Comparison of ENCODE assay signal across 23 cellular contexts in genomic region chr9:83688921-83689320, GRCh38. TPM values are rescaled to one million over a fixed set of nuclear protein-coding genes. Genes with fewer than 3 reads are reported as not detected.
DNase-seq lines count a peak whose midpoint lies in the region; ATAC-seq and TF ChIP-seq lines count a peak whose summit lies in the region.
"Had no signal": no experiment of that assay in that cellular context is flagged by ENCODE, and none has a peak within 500 bp of the region (broad histone marks: within the 10 kb centered on the region; RNA-seq: fewer than 3 reads in every experiment).

No MANE protein-coding gene starts in this region.

- H3K27ac Mint-ChIP-seq in activated CD8-positive, alpha-beta memory T cell treated with anti-CD3 and anti-CD28 coated beads, Interleukin-2, amount 10 ng/mL, durations not matched to agents 7 days and 5 days, result no peak overlapping the region
- H3K27ac Mint-ChIP-seq in activated naive CD8-positive, alpha-beta T cell treated with anti-CD3 and anti-CD28 coated beads for 36 hours, result peak overlapping the region; percentile 65
- H3K27ac Mint-ChIP-seq in stimulated activated effector memory CD8-positive, alpha-beta T cell treated with anti-CD3 and anti-CD28 coated beads, Interleukin-12 subunit alpha, Interleukin-12 subunit beta, amount 100 ng/mL, for 72 hours, result no peak overlapping the region
- H3K27ac Mint-ChIP-seq: B cell had no signal

- no peak for DNase-seq in activated CD8-positive, alpha-beta memory T cell treated with anti-CD3 and anti-CD28 coated beads, Interleukin-2, amount 10 ng/mL, durations not matched to agents 7 days and 5 days
- DNase-seq in activated CD8-positive, alpha-beta memory T cell treated with anti-CD3 and anti-CD28 coated beads, Interleukin-2, amount 50 U/mL, for 4 hours, result no peak
- DNase-seq in Karpas-422, result no peak
- no peak for DNase-seq in activated naive CD8-positive, alpha-beta T cell treated with anti-CD3 and anti-CD28 coated beads for 36 hours
- DNase-seq in stimulated activated effector memory CD8-positive, alpha-beta T cell treated with anti-CD3 and anti-CD28 coated beads, Interleukin-12 subunit alpha, Interleukin-12 subunit beta, amount 100 ng/mL, for 72 hours (ENCODE audit: low spot score in 2 of 2), result no peak
- no peak for DNase-seq in Right ventricle myocardium superior
- no peak for DNase-seq in erythroblast (lab: John Stamatoyannopoulos, UW)
- DNase-seq: activated CD8-positive, alpha-beta memory T cell treated with anti-CD3 and anti-CD28 coated beads for 24 hours; DMS79; GDM1; left ventricle myocardium superior; NCI-H1417 treated with DMSO at 0.1 percent for 48 hours; NCI-H2107; NCI-H524; occipital lobe; PC-9; SHP77; stomach; thyroid gland had no signal

- ATAC-seq in activated CD8-positive, alpha-beta memory T cell treated with anti-CD3 and anti-CD28 coated beads, Interleukin-2, amount 10 ng/mL, durations not matched to agents 7 days and 5 days, result peak; percentile 42
- ATAC-seq in stimulated activated effector memory CD8-positive, alpha-beta T cell treated with anti-CD3 and anti-CD28 coated beads, Interleukin-12 subunit alpha, Interleukin-12 subunit beta, amount 100 ng/mL, for 72 hours, result peak; percentile 89
- no peak for ATAC-seq in Right ventricle myocardium superior (ENCODE audit: poor library complexity)
- ATAC-seq: left ventricle myocardium superior, WTC11 had no signal

- H3K9me3 ChIP-seq in Karpas-422 (ENCODE audit: low read length), result no peaks in the 10 kb centered on the region
- H3K9me3 ChIP-seq: stomach, thyroid gland had no signal

- no peak overlapping the region for H3K4me3 Mint-ChIP-seq in activated CD8-positive, alpha-beta memory T cell treated with anti-CD3 and anti-CD28 coated beads, Interleukin-2, amount 10 ng/mL, durations not matched to agents 7 days and 5 days
- H3K4me3 Mint-ChIP-seq in activated naive CD8-positive, alpha-beta T cell treated with anti-CD3 and anti-CD28 coated beads for 36 hours, result no peak overlapping the region
- no peak overlapping the region for H3K4me3 Mint-ChIP-seq in stimulated activated effector memory CD8-positive, alpha-beta T cell treated with anti-CD3 and anti-CD28 coated beads, Interleukin-12 subunit alpha, Interleukin-12 subunit beta, amount 100 ng/mL, for 72 hours
- H3K4me3 Mint-ChIP-seq: B cell, WTC11 had no signal

- no peaks in the 10 kb centered on the region for H3K27me3 ChIP-seq in Karpas-422 (ENCODE audit: low read length)
- H3K27me3 ChIP-seq: stomach, thyroid gland had no signal

- no peaks in the 10 kb centered on the region for H3K9me3 Mint-ChIP-seq in activated CD8-positive, alpha-beta memory T cell treated with anti-CD3 and anti-CD28 coated beads, Interleukin-2, amount 10 ng/mL, durations not matched to agents 7 days and 5 days (ENCODE audit: low read depth)
- no peaks in the 10 kb centered on the region for H3K9me3 Mint-ChIP-seq in activated naive CD8-positive, alpha-beta T cell treated with anti-CD3 and anti-CD28 coated beads for 36 hours
- H3K9me3 Mint-ChIP-seq in stimulated activated effector memory CD8-positive, alpha-beta T cell treated with anti-CD3 and anti-CD28 coated beads, Interleukin-12 subunit alpha, Interleukin-12 subunit beta, amount 100 ng/mL, for 72 hours, result no peaks in the 10 kb centered on the region
- H3K9me3 Mint-ChIP-seq: WTC11 had no signal

- CTCF ChIA-PET in activated CD8-positive, alpha-beta memory T cell treated with anti-CD3 and anti-CD28 coated beads, Interleukin-2, amount 10 ng/mL, durations not matched to agents 7 days and 5 days (lab: Charles Lee), result interaction anchor here (1.2 kb wide), 2 partner anchors 11 to 232 kb away, joined by 3 read pairs; no protein-coding TSS in a partner anchor

- H3K36me3 Mint-ChIP-seq in activated CD8-positive, alpha-beta memory T cell treated with anti-CD3 and anti-CD28 coated beads, Interleukin-2, amount 10 ng/mL, durations not matched to agents 7 days and 5 days, result peaks cover 13% of the 10 kb centered on the region
- H3K36me3 Mint-ChIP-seq in activated naive CD8-positive, alpha-beta T cell treated with anti-CD3 and anti-CD28 coated beads for 36 hours, result peaks cover 16% of the 10 kb centered on the region
- H3K36me3 Mint-ChIP-seq in stimulated activated effector memory CD8-positive, alpha-beta T cell treated with anti-CD3 and anti-CD28 coated beads, Interleukin-12 subunit alpha, Interleukin-12 subunit beta, amount 100 ng/mL, for 72 hours, result peaks cover 12% of the 10 kb centered on the region

- intact Hi-C loops in Right ventricle myocardium superior (cut with DNase I), result no loop called here

- H3K4me1 Mint-ChIP-seq in activated CD8-positive, alpha-beta memory T cell treated with anti-CD3 and anti-CD28 coated beads, Interleukin-2, amount 10 ng/mL, durations not matched to agents 7 days and 5 days, result peaks cover 44% of the 10 kb centered on the region
- peaks cover 67% of the 10 kb centered on the region for H3K4me1 Mint-ChIP-seq in activated naive CD8-positive, alpha-beta T cell treated with anti-CD3 and anti-CD28 coated beads for 36 hours
- H3K4me1 Mint-ChIP-seq in stimulated activated effector memory CD8-positive, alpha-beta T cell treated with anti-CD3 and anti-CD28 coated beads, Interleukin-12 subunit alpha, Interleukin-12 subunit beta, amount 100 ng/mL, for 72 hours, result peaks cover 68% of the 10 kb centered on the region

- H3K4me2 ChIP-seq in Karpas-422 (ENCODE audit: low read depth, low read length, poor library complexity, severe bottlenecking), result peak overlapping the region; percentile 44
- H3K4me2 ChIP-seq: KMS-11, PC-9 had no signal

- TF ChIP-seq POLR2A in erythroblast (IDR thresholded peaks at IDR 0.05; ENCODE audit: low read length), result no peak

- H3K27ac ChIP-seq in Karpas-422 (ENCODE audit: low read length), result peak overlapping the region; percentile 20; the same call in 1 of the 2 replicates
- H3K27ac ChIP-seq: HL-60, KMS-11, PC-9, stomach, thyroid gland had no signal

- no peak overlapping the region for H3K4me3 ChIP-seq in Karpas-422 (ENCODE audit: low read length)
- H3K4me3 ChIP-seq: PC-9, stomach, thyroid gland had no signal

- H2AFZ ChIP-seq in Karpas-422 (ENCODE audit: low read length), result no peak overlapping the region
- H2AFZ ChIP-seq: PC-9 had no signal

- H4K20me1 ChIP-seq in Karpas-422 (ENCODE audit: insufficient read depth, low read depth, low read length), result peaks cover 66% of the 10 kb centered on the region

- peaks cover 56% of the 10 kb centered on the region for H3K4me1 ChIP-seq in Karpas-422 (ENCODE audit: low read length)

- peaks cover 99% of the 10 kb centered on the region for H3K79me2 ChIP-seq in Karpas-422 (ENCODE audit: low read length)

- no peaks in the 10 kb centered on the region for H3K27me3 Mint-ChIP-seq in activated CD8-positive, alpha-beta memory T cell treated with anti-CD3 and anti-CD28 coated beads, Interleukin-2, amount 10 ng/mL, durations not matched to agents 7 days and 5 days
- H3K27me3 Mint-ChIP-seq in activated naive CD8-positive, alpha-beta T cell treated with anti-CD3 and anti-CD28 coated beads for 36 hours, result no peaks in the 10 kb centered on the region
- H3K27me3 Mint-ChIP-seq: B cell had no signal

- no peaks in the 10 kb centered on the region for H3K36me3 ChIP-seq in Karpas-422 (ENCODE audit: insufficient read depth, low read length)
- H3K36me3 ChIP-seq: thyroid gland had no signal

- no peaks in the 10 kb centered on the region for H3K9me2 ChIP-seq in Karpas-422 (replicated peaks; ENCODE audit: insufficient read depth, low read length)

- H3K9ac ChIP-seq in Karpas-422 (ENCODE audit: low read length), result no peak overlapping the region
- H3K9ac ChIP-seq: KMS-11 had no signal

RNA-seq across cellular contexts. Expression of gene UBQLN1, which starts 18.8 kb away (rescaled TPM):
- 10 to 100 TPM; 90.3 to 100.0 TPM for total RNA-seq in activated CD8-positive, alpha-beta memory T cell treated with anti-CD3 and anti-CD28 coated beads, Interleukin-2, amount 10 ng/mL, durations not matched to agents 7 days and 5 days
- 75.9 and 118 TPM in 2 replicates for total RNA-seq in Karpas-422 (2014; rRNA removed; shearing (Covaris generic); ENCODE audit: low replicate concordance)
- 10 to 100 TPM; 88.9 to 92.9 TPM for total RNA-seq in activated naive CD8-positive, alpha-beta T cell treated with anti-CD3 and anti-CD28 coated beads for 36 hours
- 74.6 TPM for total RNA-seq in Right ventricle myocardium superior
